Comparison of ENCODE assay signal across 8 cellular contexts in the genomic region with DNA sequence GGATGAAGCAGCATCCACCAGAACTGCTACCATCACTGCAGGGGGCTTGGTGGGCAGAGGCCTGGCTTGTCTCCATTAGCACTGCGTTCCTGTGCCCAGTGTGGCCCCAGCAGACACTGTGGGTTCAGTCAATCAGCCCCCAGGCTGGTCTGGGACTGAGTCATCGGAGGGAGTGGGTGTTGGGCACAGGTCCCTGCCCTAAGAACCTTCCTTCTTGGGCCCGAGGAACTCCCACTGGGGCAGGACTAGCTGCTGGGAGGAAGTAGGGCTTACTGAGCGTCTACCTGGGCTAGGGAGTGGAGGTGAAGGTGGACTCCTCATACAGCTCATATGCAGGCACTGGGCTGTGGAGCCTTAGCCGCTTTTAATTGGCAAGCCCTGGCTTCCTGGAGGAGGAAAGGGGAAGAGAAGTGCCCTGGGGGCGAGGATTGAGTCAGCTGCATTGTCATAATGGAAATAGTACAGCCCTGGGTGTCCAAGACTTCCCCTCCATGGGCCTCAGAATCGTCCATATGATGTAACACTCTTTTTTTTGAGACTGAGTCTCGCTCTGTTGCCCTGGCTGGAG. TPM values are rescaled to one million over a fixed set of nuclear protein-coding genes. Genes with fewer than 3 reads are reported as not detected.
DNase-seq lines count a peak whose midpoint lies in the region; ATAC-seq and TF ChIP-seq lines count a peak whose summit lies in the region.

No MANE protein-coding gene starts in this region.

- H3K4me3 Mint-ChIP-seq in activated CD8-positive, alpha-beta T cell treated with anti-CD3 and anti-CD28 coated beads, Interleukin-2, amount 10 ng/mL, durations not matched to agents 7 days and 5 days = peak overlapping the region; percentile 92

- no peak for ATAC-seq in activated CD8-positive, alpha-beta T cell treated with anti-CD3 and anti-CD28 coated beads, Interleukin-2, amount 10 ng/mL, durations not matched to agents 7 days and 5 days
- peak in 7 of 8 donors; percentile 0 to 30 (median 13) for ATAC-seq in heart right ventricle

- H3K27ac Mint-ChIP-seq in activated CD8-positive, alpha-beta T cell treated with anti-CD3 and anti-CD28 coated beads, Interleukin-2, amount 10 ng/mL, durations not matched to agents 7 days and 5 days = peak overlapping the region; percentile 87

- TF ChIP-seq CTCF in heart right ventricle (IDR thresholded peaks at IDR 0.05) (no peak), suprapubic skin (IDR thresholded peaks at IDR 0.05) (no peak)

- H3K36me3 Mint-ChIP-seq in activated CD8-positive, alpha-beta T cell treated with anti-CD3 and anti-CD28 coated beads, Interleukin-2, amount 10 ng/mL, durations not matched to agents 7 days and 5 days (ENCODE audit: low read depth) = peaks cover 63% of the 10 kb centered on the region

- H3K27ac ChIP-seq in heart right ventricle = peak overlapping the region in 7 of 10 donors; percentile 18 to 97 (median 88)
- peak overlapping the region; percentile 83 for H3K27ac ChIP-seq in suprapubic skin

- intact Hi-C loops in heart right ventricle (cut with DNase I) = loop anchor here in 1 of 10 donors (5.0 kb wide), 1 partner anchor 33 kb away; a partner anchor contains a TSS

- POLR2A ChIA-PET in activated CD8-positive, alpha-beta T cell treated with anti-CD3 and anti-CD28 coated beads, Interleukin-2, amount 10 ng/mL, durations not matched to agents 7 days and 5 days (lab: Charles Lee) = interaction anchor here (0.8 to 20.7 kb wide), 3 partner anchors 9 to 39 kb away, joined by 3 to 400 read pairs (median 18); a partner anchor contains a TSS

- 82 to 86% methylated on average over 8 of the region's 8 CpGs for WGBS in heart right ventricle, 2 donors
- WGBS in suprapubic skin = 41% methylated on average over 7 of the region's 8 CpGs

- TF ChIP-seq EP300 in suprapubic skin (IDR thresholded peaks at IDR 0.05) = no peak

- no peaks in the 10 kb centered on the region for H3K27me3 Mint-ChIP-seq in activated CD8-positive, alpha-beta T cell treated with anti-CD3 and anti-CD28 coated beads, Interleukin-2, amount 10 ng/mL, durations not matched to agents 7 days and 5 days (ENCODE audit: low read depth)

- peaks cover 0 to 15% (median 0%) of the 10 kb centered on the region in 9 donors for H3K36me3 ChIP-seq in heart right ventricle
- peaks cover 15% of the 10 kb centered on the region for H3K36me3 ChIP-seq in suprapubic skin

- DNase-seq in AML-193 (lab: John Stamatoyannopoulos, UW) (peak; percentile 98 to 99), GM19238 (ENCODE audit: insufficient read length, low spot score) (peak; percentile 70), Kasumi-1 (lab: John Stamatoyannopoulos, UW) (peak; percentile 53 to 63), heart right ventricle (peak in 1 of 2 donors; percentile 32), suprapubic skin (ENCODE audit: low spot score in 2 of 2) (peak; percentile 76 to 79), NCI-H1105 treated with DMSO at 0.1 percent for 48 hours (lab: John Stamatoyannopoulos, UW) (no peak), iPS-NIHi7 (ENCODE audit: extremely low spot score) (no peak)
- no peak for DNase-seq in activated CD8-positive, alpha-beta T cell treated with anti-CD3 and anti-CD28 coated beads, Interleukin-2, amount 10 ng/mL, durations not matched to agents 7 days and 5 days

- H3K27me3 ChIP-seq in heart right ventricle (no peaks in the 10 kb centered on the region), suprapubic skin (no peaks in the 10 kb centered on the region)

- H3K4me1 Mint-ChIP-seq in activated CD8-positive, alpha-beta T cell treated with anti-CD3 and anti-CD28 coated beads, Interleukin-2, amount 10 ng/mL, durations not matched to agents 7 days and 5 days (ENCODE audit: low read depth) = peaks cover 75% of the 10 kb centered on the region

- H3K9me3 ChIP-seq in heart right ventricle (peaks cover 0 to 6% (median 0%) of the 10 kb centered on the region in 11 donors), suprapubic skin (no peaks in the 10 kb centered on the region)

- H3K4me3 ChIP-seq in heart right ventricle = peak overlapping the region in 3 of 10 donors; percentile 65 to 71 (median 67)
- peak overlapping the region; percentile 62 for H3K4me3 ChIP-seq in suprapubic skin

- no peak for TF ChIP-seq POLR2A in suprapubic skin (IDR thresholded peaks at IDR 0.05)

- H3K4me1 ChIP-seq in heart right ventricle (peaks cover 7 to 71% (median 28%) of the 10 kb centered on the region in 9 donors), suprapubic skin (peaks cover 52% of the 10 kb centered on the region)

- H3K9me3 Mint-ChIP-seq in activated CD8-positive, alpha-beta T cell treated with anti-CD3 and anti-CD28 coated beads, Interleukin-2, amount 10 ng/mL, durations not matched to agents 7 days and 5 days (ENCODE audit: insufficient read depth) = no peaks in the 10 kb centered on the region

- CTCF ChIA-PET in activated CD8-positive, alpha-beta T cell treated with anti-CD3 and anti-CD28 coated beads, Interleukin-2, amount 10 ng/mL, durations not matched to agents 7 days and 5 days (lab: Charles Lee) = interaction anchor here (0.7 to 13.1 kb wide), 10 partner anchors 9 to 95 kb away, joined by 3 to 143 read pairs (median 5); a partner anchor contains a TSS

RNA-seq across cellular contexts. Expression of a gene that starts 1.4 kb away (rescaled TPM):
- total RNA-seq in activated CD8-positive, alpha-beta T cell treated with anti-CD3 and anti-CD28 coated beads, Interleukin-2, amount 10 ng/mL, durations not matched to agents 7 days and 5 days = 10 to 100 TPM; 90.7 to 91.9 TPM
- 10 to 100 TPM in 2 of 10 donors, 1 to 10 TPM in 8; 5.2 to 17.6 (median 7.9) TPM for total RNA-seq in heart right ventricle
- polyA plus RNA-seq in heart right ventricle = 10 to 100 TPM in 1 of 2 donors, 1 to 10 TPM in 1; 6.4 to 11.1 TPM
- total RNA-seq in suprapubic skin = 10 to 100 TPM in 3 of 4 donors, 1 to 10 TPM in 1; 10.0 to 17.5 (median 11.3) TPM

RNA-seq across cellular contexts. Expression of a gene that starts 5.2 kb away (rescaled TPM):
- total RNA-seq in activated CD8-positive, alpha-beta T cell treated with anti-CD3 and anti-CD28 coated beads, Interleukin-2, amount 10 ng/mL, durations not matched to agents 7 days and 5 days = 100 to 1,000 TPM; 154 to 162 TPM
- total RNA-seq in heart right ventricle (100 to 1,000 TPM in 5 of 10 donors, 10 to 100 TPM in 5; 71.5 to 148 (median 99.1) TPM), suprapubic skin (10 to 100 TPM; 33.2 to 46.2 (median 42.6) TPM)
- polyA plus RNA-seq in heart right ventricle = 10 to 100 TPM; 44.7 to 62.8 TPM

RNA-seq across cellular contexts. Expression of a gene that starts 18.7 kb away (rescaled TPM):
- total RNA-seq in activated CD8-positive, alpha-beta T cell treated with anti-CD3 and anti-CD28 coated beads, Interleukin-2, amount 10 ng/mL, durations not matched to agents 7 days and 5 days = under 1 TPM; 0.52 to 0.79 TPM
- total RNA-seq in heart right ventricle (under 1 TPM in 8 of 10 donors, not detected in 2; 0.12 to 0.46 (median 0.30) TPM), suprapubic skin (under 1 TPM in 1 of 4 donors, not detected in 3; 0.16 TPM)
- under 1 TPM in 1 of 2 donors, not detected in 1; 0.06 TPM for polyA plus RNA-seq in heart right ventricle

RNA-seq across cellular contexts. Expression of a gene that starts 34.3 kb away (rescaled TPM):
- total RNA-seq in activated CD8-positive, alpha-beta T cell treated with anti-CD3 and anti-CD28 coated beads, Interleukin-2, amount 10 ng/mL, durations not matched to agents 7 days and 5 days = 100 to 1,000 TPM; 131 TPM
- total RNA-seq in heart right ventricle = 10 to 100 TPM; 59.0 to 78.4 (median 71.6) TPM
- 10 to 100 TPM; 19.3 to 33.5 TPM for polyA plus RNA-seq in heart right ventricle
- 10 to 100 TPM; 46.7 to 57.6 (median 52.5) TPM for total RNA-seq in suprapubic skin

RNA-seq across cellular contexts. Expression of a gene that starts 43.5 kb away (rescaled TPM):
- total RNA-seq in activated CD8-positive, alpha-beta T cell treated with anti-CD3 and anti-CD28 coated beads, Interleukin-2, amount 10 ng/mL, durations not matched to agents 7 days and 5 days = 10 to 100 TPM; 24.7 to 25.6 TPM
- total RNA-seq in heart right ventricle = 1 to 10 TPM; 4.3 to 9.2 (median 4.9) TPM
- polyA plus RNA-seq in heart right ventricle = 1 to 10 TPM; 6.7 to 8.4 TPM
- 10 to 100 TPM in 1 of 4 donors, 1 to 10 TPM in 3; 2.6 to 11.9 (median 6.4) TPM for total RNA-seq in suprapubic skin

Comparison
In these comparisons a context has a peak if more than half of its experiments do, and no peak if none do; other contexts are left out.
1. DNase-seq: peak in AML-193 (2 of 2), GM19238 (single experiment), Kasumi-1 (2 of 2) and suprapubic skin (2 of 2); none in activated CD8-positive, alpha-beta T cell treated with anti-CD3 and anti-CD28 coated beads, Interleukin-2, amount 10 ng/mL, durations not matched to agents 7 days and 5 days (single experiment), NCI-H1105 treated with DMSO at 0.1 percent for 48 hours (single experiment) and iPS-NIHi7 (single experiment).
2. RNA of a gene that starts 1.4 kb away (total RNA-seq): 90.7 to 91.9 TPM in activated CD8-positive, alpha-beta T cell treated with anti-CD3 and anti-CD28 coated beads, Interleukin-2, amount 10 ng/mL, durations not matched to agents 7 days and 5 days; 10.0 to 17.5 TPM in suprapubic skin and 5.2 to 17.6 TPM in heart right ventricle; every median in the first group is over 4 times any median in the second.